ENCODE assay signal across 1 cellular context in genomic region chr7:74466196-74466813, GRCh38.
TF ChIP-seq lines count a peak whose summit lies in the region.

No MANE protein-coding gene starts in this region.

TF ChIP-seq in GM23338, 12 proteins besides CTCF, POLR2A, EP300 and RAD21 (continued from another document):
- TF ChIP-seq, protein P1, sequence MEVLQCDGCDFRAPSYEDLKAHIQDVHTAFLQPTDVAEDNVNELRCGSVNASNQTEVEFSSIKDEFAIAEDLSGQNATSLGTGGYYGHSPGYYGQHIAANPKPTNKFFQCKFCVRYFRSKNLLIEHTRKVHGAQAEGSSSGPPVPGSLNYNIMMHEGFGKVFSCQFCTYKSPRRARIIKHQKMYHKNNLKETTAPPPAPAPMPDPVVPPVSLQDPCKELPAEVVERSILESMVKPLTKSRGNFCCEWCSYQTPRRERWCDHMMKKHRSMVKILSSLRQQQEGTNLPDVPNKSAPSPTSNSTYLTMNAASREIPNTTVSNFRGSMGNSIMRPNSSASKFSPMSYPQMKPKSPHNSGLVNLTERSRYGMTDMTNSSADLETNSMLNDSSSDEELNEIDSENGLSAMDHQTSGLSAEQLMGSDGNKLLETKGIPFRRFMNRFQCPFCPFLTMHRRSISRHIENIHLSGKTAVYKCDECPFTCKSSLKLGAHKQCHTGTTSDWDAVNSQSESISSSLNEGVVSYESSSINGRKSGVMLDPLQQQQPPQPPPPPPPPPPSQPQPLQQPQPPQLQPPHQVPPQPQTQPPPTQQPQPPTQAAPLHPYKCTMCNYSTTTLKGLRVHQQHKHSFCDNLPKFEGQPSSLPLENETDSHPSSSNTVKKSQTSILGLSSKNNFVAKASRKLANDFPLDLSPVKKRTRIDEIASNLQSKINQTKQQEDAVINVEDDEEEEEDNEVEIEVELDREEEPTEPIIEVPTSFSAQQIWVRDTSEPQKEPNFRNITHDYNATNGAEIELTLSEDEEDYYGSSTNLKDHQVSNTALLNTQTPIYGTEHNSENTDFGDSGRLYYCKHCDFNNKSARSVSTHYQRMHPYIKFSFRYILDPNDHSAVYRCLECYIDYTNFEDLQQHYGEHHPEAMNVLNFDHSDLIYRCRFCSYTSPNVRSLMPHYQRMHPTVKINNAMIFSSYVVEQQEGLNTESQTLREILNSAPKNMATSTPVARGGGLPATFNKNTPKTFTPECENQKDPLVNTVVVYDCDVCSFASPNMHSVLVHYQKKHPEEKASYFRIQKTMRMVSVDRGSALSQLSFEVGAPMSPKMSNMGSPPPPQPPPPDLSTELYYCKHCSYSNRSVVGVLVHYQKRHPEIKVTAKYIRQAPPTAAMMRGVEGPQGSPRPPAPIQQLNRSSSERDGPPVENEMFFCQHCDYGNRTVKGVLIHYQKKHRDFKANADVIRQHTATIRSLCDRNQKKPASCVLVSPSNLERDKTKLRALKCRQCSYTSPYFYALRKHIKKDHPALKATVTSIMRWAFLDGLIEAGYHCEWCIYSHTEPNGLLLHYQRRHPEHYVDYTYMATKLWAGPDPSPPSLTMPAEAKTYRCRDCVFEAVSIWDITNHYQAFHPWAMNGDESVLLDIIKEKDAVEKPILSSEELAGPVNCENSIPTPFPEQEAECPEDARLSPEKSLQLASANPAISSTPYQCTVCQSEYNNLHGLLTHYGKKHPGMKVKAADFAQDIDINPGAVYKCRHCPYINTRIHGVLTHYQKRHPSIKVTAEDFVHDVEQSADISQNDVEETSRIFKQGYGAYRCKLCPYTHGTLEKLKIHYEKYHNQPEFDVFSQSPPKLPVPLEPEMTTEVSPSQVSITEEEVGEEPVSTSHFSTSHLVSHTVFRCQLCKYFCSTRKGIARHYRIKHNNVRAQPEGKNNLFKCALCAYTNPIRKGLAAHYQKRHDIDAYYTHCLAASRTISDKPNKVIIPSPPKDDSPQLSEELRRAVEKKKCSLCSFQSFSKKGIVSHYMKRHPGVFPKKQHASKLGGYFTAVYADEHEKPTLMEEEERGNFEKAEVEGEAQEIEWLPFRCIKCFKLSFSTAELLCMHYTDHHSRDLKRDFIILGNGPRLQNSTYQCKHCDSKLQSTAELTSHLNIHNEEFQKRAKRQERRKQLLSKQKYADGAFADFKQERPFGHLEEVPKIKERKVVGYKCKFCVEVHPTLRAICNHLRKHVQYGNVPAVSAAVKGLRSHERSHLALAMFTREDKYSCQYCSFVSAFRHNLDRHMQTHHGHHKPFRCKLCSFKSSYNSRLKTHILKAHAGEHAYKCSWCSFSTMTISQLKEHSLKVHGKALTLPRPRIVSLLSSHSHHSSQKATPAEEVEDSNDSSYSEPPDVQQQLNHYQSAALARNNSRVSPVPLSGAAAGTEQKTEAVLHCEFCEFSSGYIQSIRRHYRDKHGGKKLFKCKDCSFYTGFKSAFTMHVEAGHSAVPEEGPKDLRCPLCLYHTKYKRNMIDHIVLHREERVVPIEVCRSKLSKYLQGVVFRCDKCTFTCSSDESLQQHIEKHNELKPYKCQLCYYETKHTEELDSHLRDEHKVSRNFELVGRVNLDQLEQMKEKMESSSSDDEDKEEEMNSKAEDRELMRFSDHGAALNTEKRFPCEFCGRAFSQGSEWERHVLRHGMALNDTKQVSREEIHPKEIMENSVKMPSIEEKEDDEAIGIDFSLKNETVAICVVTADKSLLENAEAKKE (CRISPR knock-in tag; IDR thresholded peaks at IDR 0.05) = no peak
- no peak for TF ChIP-seq STAT1 (IDR thresholded peaks at IDR 0.05; ENCODE audit: unreplicated experiment)
- TF ChIP-seq, protein P2, sequence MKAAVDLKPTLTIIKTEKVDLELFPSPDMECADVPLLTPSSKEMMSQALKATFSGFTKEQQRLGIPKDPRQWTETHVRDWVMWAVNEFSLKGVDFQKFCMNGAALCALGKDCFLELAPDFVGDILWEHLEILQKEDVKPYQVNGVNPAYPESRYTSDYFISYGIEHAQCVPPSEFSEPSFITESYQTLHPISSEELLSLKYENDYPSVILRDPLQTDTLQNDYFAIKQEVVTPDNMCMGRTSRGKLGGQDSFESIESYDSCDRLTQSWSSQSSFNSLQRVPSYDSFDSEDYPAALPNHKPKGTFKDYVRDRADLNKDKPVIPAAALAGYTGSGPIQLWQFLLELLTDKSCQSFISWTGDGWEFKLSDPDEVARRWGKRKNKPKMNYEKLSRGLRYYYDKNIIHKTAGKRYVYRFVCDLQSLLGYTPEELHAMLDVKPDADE (IDR thresholded peaks at IDR 0.05) = no peak
TF ChIP-seq in GM23338: peak in this region for 0.
